In the genomic region with DNA sequence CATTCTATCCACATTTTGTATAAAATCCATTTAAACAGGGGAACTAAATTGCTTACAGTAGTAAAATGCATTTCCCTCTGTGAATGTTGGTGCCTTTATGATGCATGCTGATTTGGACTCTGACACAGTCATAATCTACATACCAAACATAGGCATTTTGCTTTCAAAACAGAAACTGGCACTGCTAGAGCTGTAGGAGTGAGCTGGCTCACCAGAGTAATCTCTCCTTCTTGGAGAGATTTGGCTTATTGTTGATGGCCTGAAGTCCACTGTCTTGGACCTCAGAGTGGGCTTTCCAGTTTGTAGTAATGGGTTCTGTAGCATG, we compare ENCODE assay signal across 10 cellular contexts.
DNase-seq lines count a peak whose midpoint lies in the region; ATAC-seq and TF ChIP-seq lines count a peak whose summit lies in the region.
"Had no signal": no experiment of that assay in that cellular context is flagged by ENCODE, and none has a peak within 500 bp of the region (broad histone marks: within the 10 kb centered on the region; RNA-seq: fewer than 3 reads in every experiment).

No MANE protein-coding gene starts in this region.

- H2BK15ac ChIP-seq in mesenchymal stem cell (ENCODE audit: low read depth, poor library complexity, severe bottlenecking) = no peak overlapping the region

- peaks cover 0 to 25% (median 5%) of the 10 kb centered on the region in 8 donors for H3K9me3 Mint-ChIP-seq in CD4-positive, alpha-beta memory T cell

- no peak overlapping the region for H2AFZ ChIP-seq in mesenchymal stem cell (ENCODE audit: low read depth, low read length)

- H2BK120ac ChIP-seq in mesenchymal stem cell (ENCODE audit: low read depth, low read length) = no peak overlapping the region

- CTCF ChIA-PET in RWPE1 (lab: Yijun Ruan, JAX) = no interaction called here
- CTCF ChIA-PET in CD4-positive, alpha-beta memory T cell (lab: Charles Lee; ENCODE audit: partially characterized antibody) = no interaction called here

- in situ Hi-C loops in GM13977 (cut with MboI; ENCODE audit: low pct_unique_long_range_greater_than_20kb, low sequenced_read_pairs, unreplicated experiment) = no loop called here

- intact Hi-C loops in CD4-positive, alpha-beta memory T cell (cut with micrococcal nuclease) = no loop called here

- no peak overlapping the region for H3K27ac Mint-ChIP-seq in CD4-positive, alpha-beta memory T cell

- H3K4me3 Mint-ChIP-seq in CD4-positive, alpha-beta memory T cell = no peak overlapping the region

- no peak overlapping the region for H2BK5ac ChIP-seq in mesenchymal stem cell (ENCODE audit: low read depth, low read length, poor library complexity, severe bottlenecking)

- no peak overlapping the region for H3K4me3 ChIP-seq in mesenchymal stem cell (ENCODE audit: insufficient read depth in 1 of 2, low read depth in 1 of 2, low read length in 2 of 2)
- no peak overlapping the region for H3K4me3 ChIP-seq in CD4-positive, alpha-beta memory T cell (ENCODE audit: low read length in 2 of 2)

- H3K36me3 Mint-ChIP-seq in CD4-positive, alpha-beta memory T cell = no peaks in the 10 kb centered on the region

- no peak overlapping the region for H3K18ac ChIP-seq in mesenchymal stem cell (ENCODE audit: low read depth in 1 of 2, low read length in 2 of 2)

- no peak overlapping the region for H3K23ac ChIP-seq in mesenchymal stem cell (ENCODE audit: low read length in 2 of 2)

- no peak overlapping the region for H2AK5ac ChIP-seq in mesenchymal stem cell (ENCODE audit: low read length, severe bottlenecking)

- H3K36me3 ChIP-seq in mesenchymal stem cell (ENCODE audit: control insufficient read depth in 1 of 2, insufficient read depth in 2 of 2, low read depth in 1 of 2, low read length in 2 of 2) = no peaks in the 10 kb centered on the region
- H3K36me3 ChIP-seq in CD4-positive, alpha-beta memory T cell (ENCODE audit: insufficient read depth, low read length) = no peaks in the 10 kb centered on the region

- DNase-seq in RWPE1 (ENCODE audit: low spot score) (peak; percentile 28), mesenchymal stem cell (peak; percentile 20), hepatic stellate cell (ENCODE audit: low spot score) (no peak), GM13977 (ENCODE audit: low spot score) (no peak)
- DNase-seq in CD4-positive, alpha-beta memory T cell = no peak
- DNase-seq: SHP77 treated with DMSO at 0.1 percent for 48 hours; stimulated activated CD4-positive, alpha-beta T cell treated with anti-CD3 and anti-CD28 coated beads, Interleukin-2, amount 100 ng/mL, for 24 hours had no signal

- H3K4me2 ChIP-seq in mesenchymal stem cell (ENCODE audit: low read length, poor library complexity, severe bottlenecking) = no peak overlapping the region

- no peak overlapping the region for H4K8ac ChIP-seq in mesenchymal stem cell (ENCODE audit: low read length)

- H3K4me1 ChIP-seq in mesenchymal stem cell (ENCODE audit: control insufficient read depth, insufficient read depth, low read depth, low read length) = no peaks in the 10 kb centered on the region
- no peaks in the 10 kb centered on the region for H3K4me1 ChIP-seq in CD4-positive, alpha-beta memory T cell (ENCODE audit: insufficient read depth, low read length)

- peak; percentile 68 for ATAC-seq in GM18508 (IDR thresholded peaks at IDR 0.05; ENCODE audit: insufficient read depth, unreplicated experiment)
- peak; percentile 51 for ATAC-seq in HG02642 (IDR thresholded peaks at IDR 0.05; ENCODE audit: poor library complexity, unreplicated experiment)
- no peak for ATAC-seq in HG03039 (IDR thresholded peaks at IDR 0.05; ENCODE audit: unreplicated experiment)

- H3K9ac ChIP-seq in mesenchymal stem cell (ENCODE audit: low read length) = no peak overlapping the region

- POLR2A ChIA-PET in RWPE1 (lab: Yijun Ruan, JAX; ENCODE audit: low non-redundant PET) = no interaction called here
- POLR2A ChIA-PET in CD4-positive, alpha-beta memory T cell (lab: Charles Lee; ENCODE audit: partially characterized antibody) = no interaction called here

- no peak overlapping the region for H3K4ac ChIP-seq in mesenchymal stem cell (ENCODE audit: low read depth in 1 of 2, low read length in 2 of 2)

- H3K4me1 Mint-ChIP-seq in CD4-positive, alpha-beta memory T cell = no peaks in the 10 kb centered on the region

- H4K91ac ChIP-seq in mesenchymal stem cell (ENCODE audit: low read length) = no peak overlapping the region

- no peaks in the 10 kb centered on the region for H3K9me3 ChIP-seq in mesenchymal stem cell (ENCODE audit: control insufficient read depth, low read length)
- no peaks in the 10 kb centered on the region for H3K9me3 ChIP-seq in CD4-positive, alpha-beta memory T cell (ENCODE audit: control insufficient read depth in 1 of 2, low read length in 2 of 2)

- H3K27me3 ChIP-seq in mesenchymal stem cell (ENCODE audit: control insufficient read depth in 1 of 2, insufficient read depth in 1 of 2, low read length in 2 of 2) = no peaks in the 10 kb centered on the region
- H3K27me3 ChIP-seq in CD4-positive, alpha-beta memory T cell (ENCODE audit: insufficient read depth, low read length) = no peaks in the 10 kb centered on the region

- H2BK12ac ChIP-seq in mesenchymal stem cell (ENCODE audit: low read length in 2 of 2) = no peak overlapping the region

- H3K14ac ChIP-seq in mesenchymal stem cell (ENCODE audit: low read length in 2 of 2) = no peak overlapping the region

- TF ChIP-seq CTCF in RWPE1 (conservative IDR thresholded peaks at IDR 0.05; ENCODE audit: low read depth) = no peak
- TF ChIP-seq CTCF in GM13977 (IDR thresholded peaks at IDR 0.05; ENCODE audit: extremely low read depth, insufficient read depth, missing control alignments) = no peak

- no peaks in the 10 kb centered on the region for H3K27me3 Mint-ChIP-seq in CD4-positive, alpha-beta memory T cell

- H3K27ac ChIP-seq in RWPE1 (no peak overlapping the region), mesenchymal stem cell (ENCODE audit: low read length, poor library complexity, severe bottlenecking) (peak overlapping the region; percentile 77)
- H3K27ac ChIP-seq in CD4-positive, alpha-beta memory T cell (ENCODE audit: low read depth, low read length) = no peak overlapping the region

- H3K79me1 ChIP-seq in mesenchymal stem cell (replicated peaks; ENCODE audit: low read length, poor library complexity, severe bottlenecking) = no peaks in the 10 kb centered on the region

Comparison
In these comparisons a context has a peak if more than half of its experiments do, and no peak if none do; other contexts are left out.
1. DNase-seq: peak in RWPE1 (single experiment) and mesenchymal stem cell (single experiment); none in CD4-positive, alpha-beta memory T cell (0 of 5), hepatic stellate cell (single experiment) and GM13977 (single experiment).